Comparison of ENCODE assay signal across 8 cellular contexts in the genomic region with DNA sequence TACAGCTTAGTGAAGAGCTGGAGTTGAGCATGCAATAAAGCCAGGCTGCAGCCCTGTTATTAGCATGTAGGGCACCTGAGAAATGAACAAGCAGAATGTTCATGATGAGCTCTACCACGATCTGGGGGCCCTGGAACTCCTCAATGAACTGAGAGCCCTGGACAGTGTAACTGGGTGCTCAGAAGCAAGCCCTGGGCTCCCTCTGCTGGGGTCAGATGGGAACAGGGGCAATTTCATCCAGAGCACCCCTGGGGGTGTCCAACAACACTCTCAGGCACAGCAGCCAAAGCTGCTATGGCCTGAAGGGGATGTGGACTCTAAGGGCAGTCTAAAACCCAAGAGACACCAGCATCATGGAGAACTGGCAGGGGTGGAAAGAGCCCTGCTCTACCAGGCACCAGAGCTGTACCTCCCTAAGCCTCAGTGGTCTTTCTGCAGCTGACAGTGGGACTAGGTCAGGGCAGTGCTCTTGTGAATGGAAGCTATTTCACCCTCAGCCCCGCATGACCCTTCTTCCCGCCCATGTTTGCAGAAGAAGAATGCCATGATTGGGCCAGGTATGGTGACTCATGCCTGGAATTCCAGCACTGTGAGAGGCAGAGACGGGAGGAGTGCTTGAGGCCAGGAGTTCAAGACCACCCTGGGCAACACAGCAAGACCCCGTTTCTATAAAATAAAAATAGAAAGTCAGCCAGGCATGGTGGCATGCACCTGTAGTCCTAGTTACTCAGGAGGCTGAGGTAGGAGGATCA. TPM values are rescaled to one million over a fixed set of nuclear protein-coding genes. Genes with fewer than 3 reads are reported as not detected.
DNase-seq lines count a peak whose midpoint lies in the region; ATAC-seq lines count a peak whose summit lies in the region.
"Had no signal": no experiment of that assay in that cellular context is flagged by ENCODE, and none has a peak within 500 bp of the region (broad histone marks: within the 10 kb centered on the region; RNA-seq: fewer than 3 reads in every experiment).

No MANE protein-coding gene starts in this region.

- H3K4me3 Mint-ChIP-seq in activated CD4-positive, alpha-beta memory T cell treated with anti-CD3 and anti-CD28 coated beads for 36 hours: no peak overlapping the region

- H3K4me1 Mint-ChIP-seq in activated CD4-positive, alpha-beta memory T cell treated with anti-CD3 and anti-CD28 coated beads for 36 hours (ENCODE audit: low read depth): no peaks in the 10 kb centered on the region

- intact Hi-C loops in activated CD4-positive, alpha-beta memory T cell treated with anti-CD3 and anti-CD28 coated beads for 36 hours (cut with micrococcal nuclease): no loop called here
- intact Hi-C loops in head of caudate nucleus (cut with DNase I): loop anchor here (10.0 kb wide), 1 partner anchor 130 kb away; no protein-coding TSS in a partner anchor

- POLR2A ChIA-PET in activated CD4-positive, alpha-beta memory T cell treated with anti-CD3 and anti-CD28 coated beads for 36 hours (lab: Charles Lee): no interaction called here

- DNase-seq in Daoy (ENCODE audit: low read depth) (peak; percentile 11), HT1080 (ENCODE audit: low read depth) (peak; percentile 48), head of caudate nucleus (peak in 25 of 42 donors; percentile 12 to 47 (median 29))
- peak; percentile 27 for DNase-seq in activated CD4-positive, alpha-beta memory T cell treated with anti-CD3 and anti-CD28 coated beads for 36 hours
- DNase-seq in stimulated activated CD4-positive, alpha-beta T cell treated with anti-CD3 and anti-CD28 coated beads, Interleukin-2, amount 100 ng/mL, for 24 hours: peak; percentile 24 to 27

- CTCF ChIA-PET in activated CD4-positive, alpha-beta memory T cell treated with anti-CD3 and anti-CD28 coated beads for 36 hours (lab: Charles Lee): interaction anchor here (0.8 to 1.8 kb wide), 3 partner anchors 129 to 249 kb away, joined by 3 to 7 read pairs (median 6); no protein-coding TSS in a partner anchor

- ATAC-seq in HG03108 (IDR thresholded peaks at IDR 0.05; ENCODE audit: unreplicated experiment) (no peak), GM21529 (IDR thresholded peaks at IDR 0.05; ENCODE audit: unreplicated experiment) (no peak)

- no peak overlapping the region for H3K27ac Mint-ChIP-seq in activated CD4-positive, alpha-beta memory T cell treated with anti-CD3 and anti-CD28 coated beads for 36 hours

- no peaks in the 10 kb centered on the region for H3K9me3 Mint-ChIP-seq in activated CD4-positive, alpha-beta memory T cell treated with anti-CD3 and anti-CD28 coated beads for 36 hours

- H3K27me3 Mint-ChIP-seq in activated CD4-positive, alpha-beta memory T cell treated with anti-CD3 and anti-CD28 coated beads for 36 hours: no peaks in the 10 kb centered on the region

- H3K36me3 Mint-ChIP-seq in activated CD4-positive, alpha-beta memory T cell treated with anti-CD3 and anti-CD28 coated beads for 36 hours: peaks cover 38% of the 10 kb centered on the region

RNA-seq across cellular contexts. Expression of a gene that starts 28.9 kb away (rescaled TPM):
- 74.8 and 92.2 TPM in 2 replicates for total RNA-seq in Daoy (2014; rRNA removed; shearing (Covaris generic))
- total RNA-seq in HT1080 (2014; rRNA removed; shearing (Covaris generic)): 97.2 and 105 TPM in 2 replicates
- polyA plus RNA-seq in HT1080 (2015; cell fraction: cytosol; rRNA removed): 61.8 and 65.3 TPM in 2 replicates
- polyA plus RNA-seq in HT1080 (2015; cell fraction: nucleus; rRNA removed): 106 and 109 TPM in 2 replicates
- 10 to 100 TPM; 52.0 to 54.6 TPM for total RNA-seq in activated CD4-positive, alpha-beta memory T cell treated with anti-CD3 and anti-CD28 coated beads for 36 hours

RNA-seq across cellular contexts. Expression of a gene that starts 44.6 kb away (rescaled TPM):
- 0.11 TPM in 1 of 2 replicates, not detected in the other for total RNA-seq in Daoy (2014; rRNA removed; shearing (Covaris generic))
- total RNA-seq in HT1080 (2014; rRNA removed; shearing (Covaris generic)): not detected in 2 replicates
- polyA plus RNA-seq in HT1080 (2015; cell fraction: cytosol; rRNA removed): not detected in 2 replicates
- polyA plus RNA-seq in HT1080 (2015; cell fraction: nucleus; rRNA removed): not detected in 2 replicates
- 1 to 10 TPM; 4.1 to 4.4 TPM for total RNA-seq in activated CD4-positive, alpha-beta memory T cell treated with anti-CD3 and anti-CD28 coated beads for 36 hours
- total RNA-seq: SJSA1 had no signal

RNA-seq across cellular contexts. Expression of a gene that starts 56.3 kb away (rescaled TPM):
- total RNA-seq in Daoy (2014; rRNA removed; shearing (Covaris generic)): 56.9 and 57.9 TPM in 2 replicates
- 60.1 and 66.1 TPM in 2 replicates for total RNA-seq in HT1080 (2014; rRNA removed; shearing (Covaris generic))
- polyA plus RNA-seq in HT1080 (2015; cell fraction: cytosol; rRNA removed): 69.5 and 83.9 TPM in 2 replicates
- 52.0 and 71.6 TPM in 2 replicates for polyA plus RNA-seq in HT1080 (2015; cell fraction: nucleus; rRNA removed)
- total RNA-seq in activated CD4-positive, alpha-beta memory T cell treated with anti-CD3 and anti-CD28 coated beads for 36 hours: 10 to 100 TPM; 60.9 to 63.2 TPM
